1 cellular context compared by ENCODE assay signal in genomic region chr18:59848002-59848401, GRCh38.
TF ChIP-seq lines count a peak whose summit lies in the region.

No MANE protein-coding gene starts in this region.

TF ChIP-seq in GM23338, 12 proteins besides CTCF, POLR2A, EP300 and RAD21 (continued from another document):
- TF ChIP-seq, protein P1, sequence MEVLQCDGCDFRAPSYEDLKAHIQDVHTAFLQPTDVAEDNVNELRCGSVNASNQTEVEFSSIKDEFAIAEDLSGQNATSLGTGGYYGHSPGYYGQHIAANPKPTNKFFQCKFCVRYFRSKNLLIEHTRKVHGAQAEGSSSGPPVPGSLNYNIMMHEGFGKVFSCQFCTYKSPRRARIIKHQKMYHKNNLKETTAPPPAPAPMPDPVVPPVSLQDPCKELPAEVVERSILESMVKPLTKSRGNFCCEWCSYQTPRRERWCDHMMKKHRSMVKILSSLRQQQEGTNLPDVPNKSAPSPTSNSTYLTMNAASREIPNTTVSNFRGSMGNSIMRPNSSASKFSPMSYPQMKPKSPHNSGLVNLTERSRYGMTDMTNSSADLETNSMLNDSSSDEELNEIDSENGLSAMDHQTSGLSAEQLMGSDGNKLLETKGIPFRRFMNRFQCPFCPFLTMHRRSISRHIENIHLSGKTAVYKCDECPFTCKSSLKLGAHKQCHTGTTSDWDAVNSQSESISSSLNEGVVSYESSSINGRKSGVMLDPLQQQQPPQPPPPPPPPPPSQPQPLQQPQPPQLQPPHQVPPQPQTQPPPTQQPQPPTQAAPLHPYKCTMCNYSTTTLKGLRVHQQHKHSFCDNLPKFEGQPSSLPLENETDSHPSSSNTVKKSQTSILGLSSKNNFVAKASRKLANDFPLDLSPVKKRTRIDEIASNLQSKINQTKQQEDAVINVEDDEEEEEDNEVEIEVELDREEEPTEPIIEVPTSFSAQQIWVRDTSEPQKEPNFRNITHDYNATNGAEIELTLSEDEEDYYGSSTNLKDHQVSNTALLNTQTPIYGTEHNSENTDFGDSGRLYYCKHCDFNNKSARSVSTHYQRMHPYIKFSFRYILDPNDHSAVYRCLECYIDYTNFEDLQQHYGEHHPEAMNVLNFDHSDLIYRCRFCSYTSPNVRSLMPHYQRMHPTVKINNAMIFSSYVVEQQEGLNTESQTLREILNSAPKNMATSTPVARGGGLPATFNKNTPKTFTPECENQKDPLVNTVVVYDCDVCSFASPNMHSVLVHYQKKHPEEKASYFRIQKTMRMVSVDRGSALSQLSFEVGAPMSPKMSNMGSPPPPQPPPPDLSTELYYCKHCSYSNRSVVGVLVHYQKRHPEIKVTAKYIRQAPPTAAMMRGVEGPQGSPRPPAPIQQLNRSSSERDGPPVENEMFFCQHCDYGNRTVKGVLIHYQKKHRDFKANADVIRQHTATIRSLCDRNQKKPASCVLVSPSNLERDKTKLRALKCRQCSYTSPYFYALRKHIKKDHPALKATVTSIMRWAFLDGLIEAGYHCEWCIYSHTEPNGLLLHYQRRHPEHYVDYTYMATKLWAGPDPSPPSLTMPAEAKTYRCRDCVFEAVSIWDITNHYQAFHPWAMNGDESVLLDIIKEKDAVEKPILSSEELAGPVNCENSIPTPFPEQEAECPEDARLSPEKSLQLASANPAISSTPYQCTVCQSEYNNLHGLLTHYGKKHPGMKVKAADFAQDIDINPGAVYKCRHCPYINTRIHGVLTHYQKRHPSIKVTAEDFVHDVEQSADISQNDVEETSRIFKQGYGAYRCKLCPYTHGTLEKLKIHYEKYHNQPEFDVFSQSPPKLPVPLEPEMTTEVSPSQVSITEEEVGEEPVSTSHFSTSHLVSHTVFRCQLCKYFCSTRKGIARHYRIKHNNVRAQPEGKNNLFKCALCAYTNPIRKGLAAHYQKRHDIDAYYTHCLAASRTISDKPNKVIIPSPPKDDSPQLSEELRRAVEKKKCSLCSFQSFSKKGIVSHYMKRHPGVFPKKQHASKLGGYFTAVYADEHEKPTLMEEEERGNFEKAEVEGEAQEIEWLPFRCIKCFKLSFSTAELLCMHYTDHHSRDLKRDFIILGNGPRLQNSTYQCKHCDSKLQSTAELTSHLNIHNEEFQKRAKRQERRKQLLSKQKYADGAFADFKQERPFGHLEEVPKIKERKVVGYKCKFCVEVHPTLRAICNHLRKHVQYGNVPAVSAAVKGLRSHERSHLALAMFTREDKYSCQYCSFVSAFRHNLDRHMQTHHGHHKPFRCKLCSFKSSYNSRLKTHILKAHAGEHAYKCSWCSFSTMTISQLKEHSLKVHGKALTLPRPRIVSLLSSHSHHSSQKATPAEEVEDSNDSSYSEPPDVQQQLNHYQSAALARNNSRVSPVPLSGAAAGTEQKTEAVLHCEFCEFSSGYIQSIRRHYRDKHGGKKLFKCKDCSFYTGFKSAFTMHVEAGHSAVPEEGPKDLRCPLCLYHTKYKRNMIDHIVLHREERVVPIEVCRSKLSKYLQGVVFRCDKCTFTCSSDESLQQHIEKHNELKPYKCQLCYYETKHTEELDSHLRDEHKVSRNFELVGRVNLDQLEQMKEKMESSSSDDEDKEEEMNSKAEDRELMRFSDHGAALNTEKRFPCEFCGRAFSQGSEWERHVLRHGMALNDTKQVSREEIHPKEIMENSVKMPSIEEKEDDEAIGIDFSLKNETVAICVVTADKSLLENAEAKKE (CRISPR knock-in tag; IDR thresholded peaks at IDR 0.05), result no peak
